Comparison of ENCODE assay signal across 16 cellular contexts in the genomic region with DNA sequence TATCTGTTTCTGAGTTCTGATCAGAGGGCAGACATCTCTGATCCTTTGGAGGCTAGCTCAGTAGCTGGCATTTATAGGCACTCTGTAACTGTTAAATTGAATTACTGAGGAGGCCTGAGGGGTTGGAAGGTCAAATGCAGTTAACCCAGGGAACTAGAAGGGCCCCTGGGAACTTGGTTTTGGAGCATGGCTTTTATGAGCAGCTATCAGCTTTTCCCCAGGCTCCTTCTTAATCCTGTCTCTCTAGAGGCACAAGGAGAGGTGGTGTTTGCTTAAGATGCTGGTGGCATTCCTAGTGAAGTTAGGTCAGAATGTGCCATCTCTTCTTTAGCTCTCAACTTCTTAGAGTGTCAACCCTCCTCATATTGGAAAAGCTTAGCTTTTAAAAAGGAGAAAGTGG.
DNase-seq lines count a peak whose midpoint lies in the region; ATAC-seq, FAIRE-seq and TF ChIP-seq lines count a peak whose summit lies in the region.
"Had no signal": no experiment of that assay in that cellular context is flagged by ENCODE, and none has a peak within 500 bp of the region (broad histone marks: within the 10 kb centered on the region; RNA-seq: fewer than 3 reads in every experiment).

No MANE protein-coding gene starts in this region.

- peaks cover 0 to 3% (median 0%) of the 10 kb centered on the region in 9 donors for H3K36me3 ChIP-seq in heart left ventricle
- peaks cover 13% of the 10 kb centered on the region for H3K36me3 ChIP-seq in endodermal cell (ENCODE audit: control insufficient read depth, insufficient read depth, low read length)
- H3K36me3 ChIP-seq in pancreas: no peaks in the 10 kb centered on the region
- H3K36me3 ChIP-seq in upper lobe of left lung: no peaks in the 10 kb centered on the region
- H3K36me3 ChIP-seq in A673 (ENCODE audit: insufficient read depth, low read length, poor library complexity, severe bottlenecking): no peaks in the 10 kb centered on the region
- no peaks in the 10 kb centered on the region for H3K36me3 ChIP-seq in naive thymus-derived CD4-positive, alpha-beta T cell (ENCODE audit: control insufficient read depth in 2 of 3, insufficient read depth in 3 of 3, low read length in 3 of 3)
- H3K36me3 ChIP-seq: neutrophil had no signal

- intact Hi-C loops in heart left ventricle (cut with DNase I) (loop anchor here in 1 of 10 donors (5.0 kb wide), 1 partner anchor 39 kb away; no protein-coding TSS in a partner anchor), left cardiac atrium (cut with DNase I) (no loop called here), pancreas (cut with DNase I) (no loop called here), A673 (cut with micrococcal nuclease; ENCODE audit: unreplicated experiment) (no loop called here)
- intact Hi-C loops in naive thymus-derived CD4-positive, alpha-beta T cell (cut with micrococcal nuclease): loop anchor here in 1 of 2 donors (10.0 kb wide), 1 partner anchor 308 kb away; no protein-coding TSS in a partner anchor

- H3K4me1 Mint-ChIP-seq in endodermal cell: peaks cover 29% of the 10 kb centered on the region
- H3K4me1 Mint-ChIP-seq in naive thymus-derived CD4-positive, alpha-beta T cell: peaks cover 19 to 51% (median 29%) of the 10 kb centered on the region in 7 donors

- no peak for TF ChIP-seq POLR2A in heart left ventricle (IDR thresholded peaks at IDR 0.05)
- no peak for TF ChIP-seq POLR2A in upper lobe of left lung (IDR thresholded peaks at IDR 0.05)
- TF ChIP-seq POLR2A in H54 (IDR thresholded peaks at IDR 0.05; ENCODE audit: low read depth, low read length): no peak

- FAIRE-seq in pancreas (lab: Jason Lieb, UNC): no peak
- no peak for FAIRE-seq in H54 (lab: Jason Lieb, UNC)
- FAIRE-seq: GM12891 had no signal

- H3K4me1 ChIP-seq in heart left ventricle (peaks cover 0 to 84% (median 67%) of the 10 kb centered on the region in 12 donors), endodermal cell (ENCODE audit: control insufficient read depth, insufficient read depth, low read length) (no peaks in the 10 kb centered on the region), pancreas (peaks cover 0 to 26% (median 15%) of the 10 kb centered on the region in 3 donors), upper lobe of left lung (peaks cover 18 to 38% (median 21%) of the 10 kb centered on the region in 4 donors), A673 (ENCODE audit: insufficient read depth, low read length, poor library complexity, severe bottlenecking) (peaks cover 15% of the 10 kb centered on the region)
- H3K4me1 ChIP-seq in naive thymus-derived CD4-positive, alpha-beta T cell (ENCODE audit: control insufficient read depth in 2 of 2, insufficient read depth in 2 of 2, low read length in 2 of 2): peaks cover 7% of the 10 kb centered on the region in 2 donors

- CTCF ChIA-PET in A673 (lab: Charles Lee): no interaction called here
- CTCF ChIA-PET in naive thymus-derived CD4-positive, alpha-beta T cell (lab: Charles Lee): interaction anchor here (0.6 to 0.9 kb wide), 3 partner anchors 102 to 544 kb away, joined by 3 to 6 read pairs (median 4); no protein-coding TSS in a partner anchor

- no TSS peak for BruUV-seq in A673 (replicated peaks; lab: Mats Ljungman, UMichigan)

- peaks cover 1% of the 10 kb centered on the region for H3K36me3 Mint-ChIP-seq in endodermal cell (ENCODE audit: low read depth)
- H3K36me3 Mint-ChIP-seq in naive thymus-derived CD4-positive, alpha-beta T cell: peaks cover 0 to 17% (median 0%) of the 10 kb centered on the region in 5 donors

- no peaks in the 10 kb centered on the region for H3K27me3 Mint-ChIP-seq in endodermal cell (ENCODE audit: insufficient read depth)
- no peaks in the 10 kb centered on the region for H3K27me3 Mint-ChIP-seq in naive thymus-derived CD4-positive, alpha-beta T cell

- H3K9me3 Mint-ChIP-seq in endodermal cell: no peaks in the 10 kb centered on the region
- no peaks in the 10 kb centered on the region for H3K9me3 Mint-ChIP-seq in naive thymus-derived CD4-positive, alpha-beta T cell
- H3K9me3 Mint-ChIP-seq: T-helper 2 cell treated with Interferon-gamma antibody and Interleukin-4, amounts not matched to agents 5 μg/mL and 100 μg/mL, for 36 hours had no signal

- no peak for TF ChIP-seq CTCF in heart left ventricle (IDR thresholded peaks at IDR 0.05)
- TF ChIP-seq CTCF in endodermal cell (conservative IDR thresholded peaks at IDR 0.05): no peak
- TF ChIP-seq CTCF in pancreas (IDR thresholded peaks at IDR 0.05): no peak
- no peak for TF ChIP-seq CTCF in upper lobe of left lung (IDR thresholded peaks at IDR 0.05)
- no peak for TF ChIP-seq CTCF in A673 (conservative IDR thresholded peaks at IDR 0.05; ENCODE audit: low read depth, low read length)

- TF ChIP-seq EP300 in upper lobe of left lung (IDR thresholded peaks at IDR 0.05): no peak

- H3K27ac ChIP-seq in heart left ventricle (peak overlapping the region in 10 of 12 donors; percentile 14 to 80 (median 49)), endodermal cell (ENCODE audit: low read depth, low read length) (no peak overlapping the region), pancreas (peak overlapping the region in 1 of 4 donors; percentile 37), upper lobe of left lung (peak overlapping the region in 3 of 4 donors; percentile 15 to 27 (median 18)), A673 (ENCODE audit: low read depth, low read length, poor library complexity, severe bottlenecking) (no peak overlapping the region)
- H3K27ac ChIP-seq in naive thymus-derived CD4-positive, alpha-beta T cell (ENCODE audit: low read depth, low read length): no peak overlapping the region
- H3K27ac ChIP-seq: neutrophil had no signal

- no peaks in the 10 kb centered on the region for H3K9me3 ChIP-seq in heart left ventricle
- H3K9me3 ChIP-seq in endodermal cell (ENCODE audit: control insufficient read depth, low read length): no peaks in the 10 kb centered on the region
- no peaks in the 10 kb centered on the region for H3K9me3 ChIP-seq in pancreas
- no peaks in the 10 kb centered on the region for H3K9me3 ChIP-seq in upper lobe of left lung
- H3K9me3 ChIP-seq in A673 (ENCODE audit: low read depth, low read length, poor library complexity, severe bottlenecking): no peaks in the 10 kb centered on the region
- H3K9me3 ChIP-seq in naive thymus-derived CD4-positive, alpha-beta T cell (ENCODE audit: control insufficient read depth in 2 of 3, low read length in 3 of 3): no peaks in the 10 kb centered on the region
- H3K9me3 ChIP-seq: neutrophil had no signal

- DNase-seq in heart left ventricle: no peak
- DNase-seq in left cardiac atrium: no peak
- DNase-seq in endodermal cell: no peak
- DNase-seq in pancreas: no peak
- no peak for DNase-seq in upper lobe of left lung
- DNase-seq in H54 (ENCODE audit: insufficient read length, low spot score): no peak
- no peak for DNase-seq in A673 (ENCODE audit: low spot score)
- DNase-seq in naive thymus-derived CD4-positive, alpha-beta T cell: no peak
- DNase-seq: activated CD4-positive, alpha-beta T cell treated with anti-CD3 and anti-CD28 coated beads, Interleukin-2, amount 50 U/mL, for 1 hour; COR-L47; effector CD4-positive, alpha-beta T cell; SHP77; substantia nigra had no signal

- no peak overlapping the region for H3K9ac ChIP-seq in endodermal cell (ENCODE audit: extremely low read depth, low read length, poor library complexity, severe bottlenecking)

- POLR2A ChIA-PET in A673 (lab: Charles Lee; ENCODE audit: low non-redundant PET): no interaction called here
- POLR2A ChIA-PET in naive thymus-derived CD4-positive, alpha-beta T cell (lab: Charles Lee): interaction anchor here (0.7 to 0.9 kb wide), 2 partner anchors 16 to 52 kb away, joined by 3 read pairs; no protein-coding TSS in a partner anchor

- H3K4me3 Mint-ChIP-seq in endodermal cell: no peak overlapping the region
- H3K4me3 Mint-ChIP-seq in naive thymus-derived CD4-positive, alpha-beta T cell: no peak overlapping the region
- H3K4me3 Mint-ChIP-seq: T-helper 2 cell treated with Interferon-gamma antibody and Interleukin-4, amounts not matched to agents 5 μg/mL and 100 μg/mL, for 36 hours had no signal

- H3K27me3 ChIP-seq in heart left ventricle (no peaks in the 10 kb centered on the region), endodermal cell (ENCODE audit: control insufficient read depth, insufficient read depth, low read length, poor library complexity, severe bottlenecking) (no peaks in the 10 kb centered on the region), pancreas (no peaks in the 10 kb centered on the region), upper lobe of left lung (no peaks in the 10 kb centered on the region), A673 (replicated peaks; ENCODE audit: insufficient read depth, low read depth, low read length, poor library complexity) (no peaks in the 10 kb centered on the region)
- no peaks in the 10 kb centered on the region for H3K27me3 ChIP-seq in naive thymus-derived CD4-positive, alpha-beta T cell (ENCODE audit: control insufficient read depth in 2 of 2, insufficient read depth in 2 of 2, low read length in 2 of 2)
- H3K27me3 ChIP-seq: neutrophil had no signal

- ATAC-seq in heart left ventricle: no peak
- no peak for ATAC-seq in left cardiac atrium
- peak in 3 of 4 donors; percentile 18 to 36 (median 33) for ATAC-seq in pancreas
- no peak for ATAC-seq in upper lobe of left lung (ENCODE audit: low FRiP score in 2 of 2)
- ATAC-seq in naive thymus-derived CD4-positive, alpha-beta T cell: no peak

- H3K27ac Mint-ChIP-seq in endodermal cell: peak overlapping the region; percentile 5
- no peak overlapping the region for H3K27ac Mint-ChIP-seq in naive thymus-derived CD4-positive, alpha-beta T cell

- H3K4me3 ChIP-seq in heart left ventricle (no peak overlapping the region), endodermal cell (ENCODE audit: low read length) (no peak overlapping the region), pancreas (no peak overlapping the region), upper lobe of left lung (no peak overlapping the region), A673 (ENCODE audit: low read depth, low read length, poor library complexity, severe bottlenecking) (no peak overlapping the region)
- H3K4me3 ChIP-seq in naive thymus-derived CD4-positive, alpha-beta T cell (ENCODE audit: low read length): no peak overlapping the region

Comparison
In these comparisons a context has a peak if more than half of its experiments do, and no peak if none do; other contexts are left out.
1. ATAC-seq: peak in pancreas (3 of 4); none in heart left ventricle (0 of 4), left cardiac atrium (0 of 2), upper lobe of left lung (0 of 2) and naive thymus-derived CD4-positive, alpha-beta T cell (single experiment).
2. H3K27ac ChIP-seq: peak in heart left ventricle (10 of 12) and upper lobe of left lung (3 of 4); none in endodermal cell (single experiment), A673 (single experiment) and naive thymus-derived CD4-positive, alpha-beta T cell (single experiment).